In genomic region chr12:95440401-95440800, GRCh38 we compare ENCODE assay signal across 23 cellular contexts. TPM values are rescaled to one million over a fixed set of nuclear protein-coding genes. Genes with fewer than 3 reads are reported as not detected.
A peak's percentile ranks its signal among the peaks of the same experiment; 100 is the strongest.
DNase-seq lines count a peak whose midpoint lies in the region; ATAC-seq, FAIRE-seq and TF ChIP-seq lines count a peak whose summit lies in the region.
"Had no signal": no experiment of that assay in that cellular context is flagged by ENCODE, and none has a peak within 500 bp of the region (broad histone marks: within the 10 kb centered on the region; RNA-seq: fewer than 3 reads in every experiment).

No MANE protein-coding gene starts in this region.

- no peaks in the 10 kb centered on the region for H3K9me3 ChIP-seq in OCI-LY7 (ENCODE audit: low read length)
- no peaks in the 10 kb centered on the region for H3K9me3 ChIP-seq in HepG2 (ENCODE audit: low read length)
- H3K9me3 ChIP-seq: Caco-2, esophagus squamous epithelium had no signal

- no peaks in the 10 kb centered on the region for H3K27me3 ChIP-seq in HepG2 (ENCODE audit: control insufficient read depth in 1 of 2, insufficient read depth in 2 of 2, low read length in 2 of 2)
- H3K27me3 ChIP-seq: esophagus squamous epithelium had no signal

- peak overlapping the region; percentile 93 for H3K27ac ChIP-seq in OCI-LY7 (ENCODE audit: low read depth, low read length, poor library complexity, severe bottlenecking)
- H3K27ac ChIP-seq in HepG2 (ENCODE audit: extremely low read length, insufficient read depth, low read length), result no peak overlapping the region
- H3K27ac ChIP-seq: esophagus squamous epithelium had no signal

- H4K20me1 ChIP-seq in OCI-LY7 (ENCODE audit: insufficient read depth, low read length), result no peaks in the 10 kb centered on the region
- H4K20me1 ChIP-seq in HepG2 (ENCODE audit: insufficient read depth, low read length), result no peaks in the 10 kb centered on the region

- no TSS peak for BruUV-seq in OCI-LY7 (replicated peaks; lab: Mats Ljungman, UMichigan)
- BruUV-seq in HepG2 (replicated peaks; lab: Mats Ljungman, UMichigan), result no TSS peak

- ATAC-seq in HepG2 (no peak), HG02571 (IDR thresholded peaks at IDR 0.05; ENCODE audit: unreplicated experiment) (no peak)
- ATAC-seq: activated CD8-positive, alpha-beta T cell treated with anti-CD3 and anti-CD28 coated beads for 36 hours; activated naive CD4-positive, alpha-beta T cell treated with anti-CD3 and anti-CD28 coated beads, Interleukin-2, amount 50 U/mL, for 72 hours; activated T-cell treated with anti-CD3 and anti-CD28 coated beads, Interleukin-2, amount 50 U/mL, for 4 hours; natural killer cell; WTC11 had no signal

- TF ChIP-seq CTCF in OCI-LY7 (conservative IDR thresholded peaks at IDR 0.05; ENCODE audit: low read length), result no peak
- no peak for TF ChIP-seq CTCF in choroid plexus epithelial cell (conservative IDR thresholded peaks at IDR 0.05; ENCODE audit: low read depth, low read length)
- no peak for TF ChIP-seq CTCF in HepG2 (CRISPR knock-in tag; IDR thresholded peaks at IDR 0.05)

- no peaks in the 10 kb centered on the region for H3K36me3 ChIP-seq in OCI-LY7 (ENCODE audit: insufficient read depth, low read length)
- H3K36me3 ChIP-seq in HepG2 (replicated peaks in 1 of 2; ENCODE audit: control insufficient read depth in 1 of 2, insufficient read depth in 2 of 2, low read length in 2 of 2), result no peaks in the 10 kb centered on the region
- H3K36me3 ChIP-seq: esophagus squamous epithelium had no signal

- no peak for TF ChIP-seq RAD21 in HepG2 (CRISPR knock-in tag; IDR thresholded peaks at IDR 0.05)

- H3K4me2 ChIP-seq in OCI-LY7 (ENCODE audit: low read length) (peak overlapping the region; percentile 77), HepG2 (ENCODE audit: low read depth, low read length) (no peak overlapping the region)

- FAIRE-seq in HepG2 (lab: Jason Lieb, UNC), result no peak
- FAIRE-seq: GM12878 had no signal

- H2AFZ ChIP-seq in OCI-LY7 (ENCODE audit: low read length) (peak overlapping the region; percentile 80), HepG2 (ENCODE audit: low read length) (no peak overlapping the region)

- CTCF ChIA-PET in OCI-LY7 (lab: Charles Lee; ENCODE audit: unreplicated experiment) (interaction anchor here (0.6 kb wide), 1 partner anchor 359 kb away, joined by 3 read pairs; no protein-coding TSS in a partner anchor), HepG2 (lab: Yijun Ruan, JAX; ENCODE audit: low intra/inter-chr PET ratio, low total read pairs) (no interaction called here)

- no peaks in the 10 kb centered on the region for H3K9me2 ChIP-seq in OCI-LY7 (ENCODE audit: insufficient read depth, low read length)

- H3K4me3 ChIP-seq in OCI-LY7 (ENCODE audit: low read depth, low read length, poor library complexity, severe bottlenecking) (peak overlapping the region; percentile 20), choroid plexus epithelial cell (ENCODE audit: low read depth, low read length) (no peak overlapping the region), HepG2 (replicated peaks in 1 of 3; ENCODE audit: insufficient read depth in 1 of 3, low read depth in 2 of 3, low read length in 3 of 3) (no peak overlapping the region)
- H3K4me3 ChIP-seq: esophagus squamous epithelium, GM12878 had no signal

- H3K4me1 ChIP-seq in OCI-LY7 (ENCODE audit: insufficient read depth, low read length, poor library complexity, severe bottlenecking) (peaks cover 62% of the 10 kb centered on the region), HepG2 (ENCODE audit: insufficient read depth, low read length) (peaks cover 1% of the 10 kb centered on the region; the same call in 1 of the 2 replicates)
- H3K4me1 ChIP-seq: esophagus squamous epithelium had no signal

- TF ChIP-seq EP300 in HepG2 (IDR thresholded peaks at IDR 0.05; ENCODE audit: low read depth in 2 of 2, low read length in 2 of 2), result no peak
- no peak for TF ChIP-seq EP300 in HepG2 (CRISPR knock-in tag; IDR thresholded peaks at IDR 0.05; ENCODE audit: borderline replicate concordance)

- in situ Hi-C loops in HepG2 (cut with HindIII; ENCODE audit: extremely low pct_ligation_motif_present, low pct_unique_long_range_greater_than_20kb), result no loop called here

- WGBS in HepG2 (ENCODE audit: low lambda C conversion rate), result 44% methylated on average over 3 of the region's 3 CpGs

- TF ChIP-seq POLR2A in HepG2 (IDR thresholded peaks at IDR 0.05; ENCODE audit: insufficient read depth in 1 of 2, low read depth in 2 of 2, low read length in 2 of 2), result no peak

- DNase-seq in EL (peak; percentile 60), OCI-LY7 (ENCODE audit: low spot score) (peak; percentile 33), choroid plexus epithelial cell (ENCODE audit: low read depth) (peak; percentile 34), non-pigmented ciliary epithelial cell (ENCODE audit: low read depth) (peak; percentile 19), HepG2 (ENCODE audit: low spot score) (no peak), SHP77 (lab: John Stamatoyannopoulos, UW) (no peak)
- DNase-seq: activated CD8-positive, alpha-beta T cell treated with anti-CD3 and anti-CD28 coated beads for 36 hours; activated T-cell treated with anti-CD3 and anti-CD28 coated beads, Interleukin-2, amount 50 U/mL, for 4 hours; AML-193; Caco-2; esophagus squamous epithelium; GF-D8; hypothalamus; natural killer cell; NCI-H1092; NCI-H2081; NCI-H524; posterior cingulate gyrus; Right ventricle myocardium superior had no signal

- no peak overlapping the region for H3K9ac ChIP-seq in HepG2 (ENCODE audit: insufficient read depth, low read depth, low read length)

- POLR2A ChIA-PET in OCI-LY7 (lab: Charles Lee), result interaction anchor here (0.9 to 4.4 kb wide), 5 partner anchors 10 to 81 kb away, joined by 3 to 32 read pairs (median 3); partner anchors contain the start of gene METAP2
- POLR2A ChIA-PET in HepG2 (lab: Yijun Ruan, JAX), result no interaction called here

- intact Hi-C loops in OCI-LY7 (cut with micrococcal nuclease; ENCODE audit: unreplicated experiment) (no loop called here), HepG2 (cut with micrococcal nuclease; ENCODE audit: unreplicated experiment) (no loop called here)

- H3K79me2 ChIP-seq in OCI-LY7 (ENCODE audit: insufficient read depth, low read depth, low read length) (no peaks in the 10 kb centered on the region), HepG2 (ENCODE audit: insufficient read depth, low read length) (no peaks in the 10 kb centered on the region)

TF ChIP-seq in HepG2, 621 proteins besides CTCF, POLR2A, EP300 and RAD21 (continues in another document):
- no peak for TF ChIP-seq PPARG (CRISPR knock-in tag; conservative IDR thresholded peaks at IDR 0.05)
- TF ChIP-seq, protein P1, sequence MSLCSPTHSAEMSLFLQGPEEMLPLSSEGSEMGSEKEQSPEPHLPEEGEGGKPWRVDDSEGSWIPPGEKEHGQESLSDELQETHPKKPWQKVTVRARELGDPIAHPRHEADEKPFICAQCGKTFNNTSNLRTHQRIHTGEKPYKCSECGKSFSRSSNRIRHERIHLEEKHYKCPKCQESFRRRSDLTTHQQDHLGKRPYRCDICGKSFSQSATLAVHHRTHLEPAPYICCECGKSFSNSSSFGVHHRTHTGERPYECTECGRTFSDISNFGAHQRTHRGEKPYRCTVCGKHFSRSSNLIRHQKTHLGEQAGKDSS (CRISPR knock-in tag; IDR thresholded peaks at IDR 0.05; ENCODE audit: borderline replicate concordance, low read depth), result no peak
- no peak for TF ChIP-seq PCBP1 (IDR thresholded peaks at IDR 0.05; ENCODE audit: borderline replicate concordance, low read depth, low read length)
- TF ChIP-seq, protein P2, sequence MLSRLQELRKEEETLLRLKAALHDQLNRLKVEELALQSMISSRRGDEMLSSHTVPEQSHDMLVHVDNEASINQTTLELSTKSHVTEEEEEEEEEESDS (CRISPR knock-in tag; IDR thresholded peaks at IDR 0.05; ENCODE audit: borderline replicate concordance), result no peak

RNA-seq across cellular contexts. Expression of gene METAP2, which starts 33.6 kb away (rescaled TPM):
- total RNA-seq in OCI-LY7 (2014; rRNA removed; shearing (Covaris generic)), result 90.3 and 102 TPM in 2 replicates
- total RNA-seq in OCI-LY7 (2022), result 152 and 177 TPM in 2 replicates
- 131 and 204 TPM in 2 replicates for total RNA-seq in HepG2 (2016; rRNA removed; fragmentation: Illumina TruSeq; extraction: Trizol)
- total RNA-seq in HepG2 (2016; cell fraction: cytosol; rRNA removed; fragmentation: Illumina TruSeq; extraction: Trizol; ENCODE audit: low read depth), result 21.4 and 23.9 TPM in 2 replicates
- total RNA-seq in HepG2 (2016; cell fraction: insoluble cytoplasmic fraction; rRNA removed; fragmentation: Illumina TruSeq; extraction: Trizol), result 131 and 201 TPM in 2 replicates
- total RNA-seq in HepG2 (2016; cell fraction: membrane; rRNA removed; fragmentation: Illumina TruSeq; extraction: Trizol), result 42.6 and 52.7 TPM in 2 replicates
- 62.6 and 66.2 TPM in 2 replicates for total RNA-seq in HepG2 (2016; cell fraction: nucleus; rRNA removed; fragmentation: Illumina TruSeq; extraction: Trizol)
- polyA plus RNA-seq in HepG2 (2011; rRNA removed), result 45.5 and 67.8 TPM in 2 replicates
- 28.2 and 39.5 TPM in 2 replicates for polyA plus RNA-seq in HepG2 (2011; cell fraction: cytosol; rRNA removed)
- polyA plus RNA-seq in HepG2 (2011; cell fraction: nucleus; rRNA removed), result 12.7 and 22.3 TPM in 2 replicates
- polyA plus RNA-seq in HepG2 (2012), result 87.5 and 112 TPM in 2 replicates
- polyA plus RNA-seq in HepG2 (2016; cell fraction: cytosol; fragmentation: Illumina TruSeq; extraction: Trizol; ENCODE audit: low read depth), result 13.5 and 16.5 TPM in 2 replicates
- polyA plus RNA-seq in HepG2 (2016; cell fraction: insoluble cytoplasmic fraction; fragmentation: Illumina TruSeq; extraction: Trizol; ENCODE audit: low read depth), result 213 and 228 TPM in 2 replicates
- polyA plus RNA-seq in HepG2 (2016; cell fraction: membrane; fragmentation: Illumina TruSeq; extraction: Trizol; ENCODE audit: low read depth), result 32.1 and 38.2 TPM in 2 replicates
- 73.0 and 79.4 TPM in 2 replicates for polyA plus RNA-seq in HepG2 (2016; cell fraction: nucleus; fragmentation: Illumina TruSeq; extraction: Trizol; ENCODE audit: insufficient read depth, low read depth)
- polyA minus RNA-seq in HepG2 (2011; rRNA and poly(A)+ RNA removed; ENCODE audit: low replicate concordance), result 12.0 and 19.3 TPM in 2 replicates
- 28.9 and 29.6 TPM in 2 replicates for polyA minus RNA-seq in HepG2 (2011; cell fraction: cytosol; rRNA and poly(A)+ RNA removed)
- 89.4 and 91.0 TPM in 2 replicates for polyA minus RNA-seq in HepG2 (2011; cell fraction: nucleus; rRNA and poly(A)+ RNA removed)

Comparison
In these comparisons a context has a peak if more than half of its experiments do, and no peak if none do; other contexts are left out.
1. DNase-seq: peak in EL (single experiment), OCI-LY7 (single experiment), choroid plexus epithelial cell (single experiment) and non-pigmented ciliary epithelial cell (single experiment); none in HepG2 (single experiment) and SHP77 (0 of 2).